14 cellular contexts compared by ENCODE assay signal in genomic region chr17:82587234-82588086, GRCh38.
DNase-seq lines count a peak whose midpoint lies in the region; ATAC-seq and TF ChIP-seq lines count a peak whose summit lies in the region.
"Had no signal": no experiment of that assay in that cellular context is flagged by ENCODE, and none has a peak within 500 bp of the region (broad histone marks: within the 10 kb centered on the region; RNA-seq: fewer than 3 reads in every experiment).

No MANE protein-coding gene starts in this region.

- H2BK20ac ChIP-seq in H9 (ENCODE audit: low read depth, low read length, poor library complexity, severe bottlenecking), result no peak overlapping the region

- TF ChIP-seq CTCF in H9 (conservative IDR thresholded peaks at IDR 0.05), result no peak
- no peak for TF ChIP-seq CTCF in Calu3 (IDR thresholded peaks at IDR 0.05; ENCODE audit: unreplicated experiment)

- H2BK12ac ChIP-seq in H9 (ENCODE audit: insufficient read length, low read depth, low read length), result no peak overlapping the region

- H2AFZ ChIP-seq in H9 (ENCODE audit: low read length), result no peak overlapping the region

- H3K4me3 Mint-ChIP-seq in H9 (no peak overlapping the region; a peak in 1 of 5 replicates), Calu3 (ENCODE audit: low read depth, unreplicated experiment) (no peak overlapping the region)
- no peak overlapping the region for H3K4me3 Mint-ChIP-seq in activated T-helper 2 cell treated with anti-CD3 and anti-CD28 coated beads, Interferon-gamma antibody, Interleukin-2, Interleukin-4, amounts not matched to agents 10 μg/mL and 5 μg/mL and 100 μg/mL, durations not matched to agents 14 hours and 24 hours and 36 hours (ENCODE audit: low read depth)
- peak overlapping the region in 1 of 10 donors; percentile 56 for H3K4me3 Mint-ChIP-seq in naive thymus-derived CD8-positive, alpha-beta T cell
- H3K4me3 Mint-ChIP-seq: activated T-cell treated with anti-CD3 and anti-CD28 coated beads, Interleukin-2, amount 50 U/mL, for 4 hours had no signal

- H4K8ac ChIP-seq in H9 (replicated peaks; ENCODE audit: insufficient read length, low read depth, low read length), result no peak overlapping the region

- H3K27me3 ChIP-seq in H9 (ENCODE audit: insufficient read depth, low read length), result no peaks in the 10 kb centered on the region

- H3K9me3 ChIP-seq in H9 (ENCODE audit: control insufficient read depth, low read depth, low read length), result no peaks in the 10 kb centered on the region

- no peaks in the 10 kb centered on the region for H3K4me1 ChIP-seq in H9 (ENCODE audit: insufficient read depth, low read length)

- H3K56ac ChIP-seq in H9 (ENCODE audit: insufficient read length, low read depth, low read length), result no peak overlapping the region

- H4K20me1 ChIP-seq in H9 (ENCODE audit: control insufficient read depth, insufficient read depth, insufficient read length), result peaks cover 2% of the 10 kb centered on the region

- H4K91ac ChIP-seq in H9 (ENCODE audit: insufficient read length, low read depth, low read length), result no peak overlapping the region

- no peak overlapping the region for H3K27ac ChIP-seq in H9 (ENCODE audit: insufficient read length, low read depth, low read length)
- H3K27ac ChIP-seq: HL-60 had no signal

- H3K27ac Mint-ChIP-seq in H9 (peak overlapping the region in 2 of 3 experiments; percentile 15 to 73; a peak in 2 of 7 replicates), Calu3 (ENCODE audit: unreplicated experiment) (no peak overlapping the region)
- peak overlapping the region; percentile 13 for H3K27ac Mint-ChIP-seq in activated T-helper 2 cell treated with anti-CD3 and anti-CD28 coated beads, Interferon-gamma antibody, Interleukin-2, Interleukin-4, amounts not matched to agents 10 μg/mL and 5 μg/mL and 100 μg/mL, durations not matched to agents 14 hours and 24 hours and 36 hours
- H3K27ac Mint-ChIP-seq in naive thymus-derived CD8-positive, alpha-beta T cell, result peak overlapping the region in 8 of 10 donors; percentile 12 to 74 (median 36)

- no peak overlapping the region for H2BK15ac ChIP-seq in H9 (ENCODE audit: low read depth, low read length)

- no peak overlapping the region for H2AK5ac ChIP-seq in H9 (ENCODE audit: insufficient read length, low read length)

- WGBS in H9 (ENCODE audit: extremely low coverage, insufficient read length, low lambda C conversion rate), result no CpG with 5 or more reads among the region's 47 CpGs

- H3K4me1 Mint-ChIP-seq in H9 (peaks cover 0 to 3% of the 10 kb centered on the region in 2 experiments; a peak in 2 of 4 replicates), Calu3 (ENCODE audit: low read depth, unreplicated experiment) (peaks cover 7% of the 10 kb centered on the region)
- H3K4me1 Mint-ChIP-seq in activated T-helper 2 cell treated with anti-CD3 and anti-CD28 coated beads, Interferon-gamma antibody, Interleukin-2, Interleukin-4, amounts not matched to agents 10 μg/mL and 5 μg/mL and 100 μg/mL, durations not matched to agents 14 hours and 24 hours and 36 hours (ENCODE audit: low read depth), result peaks cover 15% of the 10 kb centered on the region
- peaks cover 7 to 28% (median 14%) of the 10 kb centered on the region in 4 donors for H3K4me1 Mint-ChIP-seq in naive thymus-derived CD8-positive, alpha-beta T cell

- no peak overlapping the region for H2BK5ac ChIP-seq in H9 (ENCODE audit: insufficient read length, low read length)

- no peak overlapping the region for H3K4me2 ChIP-seq in H9 (ENCODE audit: insufficient read depth, insufficient read length, low read length)

- H3K27me3 Mint-ChIP-seq in H9 (ENCODE audit: low read depth) (no peaks in the 10 kb centered on the region), Calu3 (ENCODE audit: unreplicated experiment) (no peaks in the 10 kb centered on the region)
- no peaks in the 10 kb centered on the region for H3K27me3 Mint-ChIP-seq in activated T-helper 2 cell treated with anti-CD3 and anti-CD28 coated beads, Interferon-gamma antibody, Interleukin-2, Interleukin-4, amounts not matched to agents 10 μg/mL and 5 μg/mL and 100 μg/mL, durations not matched to agents 14 hours and 24 hours and 36 hours (ENCODE audit: low read depth)
- no peaks in the 10 kb centered on the region for H3K27me3 Mint-ChIP-seq in naive thymus-derived CD8-positive, alpha-beta T cell

- H3K79me2 ChIP-seq in H9 (ENCODE audit: insufficient read depth, low read length), result no peaks in the 10 kb centered on the region

- no peak overlapping the region for H3K14ac ChIP-seq in H9 (ENCODE audit: insufficient read depth, low read length)

- intact Hi-C loops in activated T-helper 2 cell treated with anti-CD3 and anti-CD28 coated beads, Interferon-gamma antibody, Interleukin-2, Interleukin-4, amounts not matched to agents 10 μg/mL and 5 μg/mL and 100 μg/mL, durations not matched to agents 14 hours and 24 hours and 36 hours (cut with micrococcal nuclease), result no loop called here
- intact Hi-C loops in Calu3 (cut with micrococcal nuclease; ENCODE audit: unreplicated experiment), result no loop called here

- H3K18ac ChIP-seq in H9 (ENCODE audit: insufficient read length, low read depth, low read length), result no peak overlapping the region

- H3T11ph ChIP-seq in H9 (ENCODE audit: low read length), result no peak overlapping the region

- H4K5ac ChIP-seq in H9 (ENCODE audit: insufficient read length, low read depth, low read length), result no peak overlapping the region

- ATAC-seq in naive thymus-derived CD8-positive, alpha-beta T cell, result no peak
- ATAC-seq: activated T-cell treated with anti-CD3 and anti-CD28 coated beads, Interleukin-2, amount 50 U/mL, for 4 hours had no signal

- peak; percentile 77 for DNase-seq in CD1c-positive myeloid dendritic cell (ENCODE audit: extremely low spot score)
- no peak for DNase-seq in H9
- DNase-seq in activated T-helper 2 cell treated with anti-CD3 and anti-CD28 coated beads, Interferon-gamma antibody, Interleukin-2, Interleukin-4, amounts not matched to agents 10 μg/mL and 5 μg/mL and 100 μg/mL, durations not matched to agents 14 hours and 24 hours and 36 hours (ENCODE audit: low spot score), result no peak
- no peak for DNase-seq in naive thymus-derived CD8-positive, alpha-beta T cell
- DNase-seq in NCI-H1694 treated with DMSO at 0.1 percent for 48 hours (lab: John Stamatoyannopoulos, UW), result no peak
- DNase-seq in epidermal melanocyte (ENCODE audit: insufficient read length, low spot score), result no peak
- no peak for DNase-seq in ureter (ENCODE audit: low spot score)
- DNase-seq in Calu3, result no peak
- DNase-seq: activated T-cell treated with anti-CD3 and anti-CD28 coated beads, Interleukin-2, amount 50 U/mL, for 4 hours; cerebellar nuclear complex; DMS153; NCI-H1417 treated with DMSO at 0.1 percent for 48 hours; stimulated activated CD8-positive, alpha-beta memory T cell treated with anti-CD3 and anti-CD28 coated beads, Interleukin-4, amount 100 ng/mL, for 48 hours had no signal

- no peak overlapping the region for H2BK120ac ChIP-seq in H9 (ENCODE audit: low read depth, low read length, poor library complexity, severe bottlenecking)

- no peak overlapping the region for H3K23ac ChIP-seq in H9 (ENCODE audit: insufficient read length, low read depth, low read length)

- H3K9me3 Mint-ChIP-seq in H9, result peaks cover 0 to 2% of the 10 kb centered on the region in 2 experiments; a peak in 1 of 5 replicates
- H3K9me3 Mint-ChIP-seq in activated T-helper 2 cell treated with anti-CD3 and anti-CD28 coated beads, Interferon-gamma antibody, Interleukin-2, Interleukin-4, amounts not matched to agents 10 μg/mL and 5 μg/mL and 100 μg/mL, durations not matched to agents 14 hours and 24 hours and 36 hours, result no peaks in the 10 kb centered on the region
- H3K9me3 Mint-ChIP-seq in naive thymus-derived CD8-positive, alpha-beta T cell, result no peaks in the 10 kb centered on the region
- no peaks in the 10 kb centered on the region for H3K9me3 Mint-ChIP-seq in Calu3 (ENCODE audit: low read depth, unreplicated experiment)
- H3K9me3 Mint-ChIP-seq: activated T-cell treated with anti-CD3 and anti-CD28 coated beads, Interleukin-2, amount 50 U/mL, for 4 hours had no signal

- POLR2A ChIA-PET in naive thymus-derived CD8-positive, alpha-beta T cell (lab: Charles Lee), result no interaction called here

- BruUV-seq in Calu3 (replicated peaks; lab: Mats Ljungman, UMichigan), result no TSS peak

- no peak overlapping the region for H3K9ac ChIP-seq in H9 (ENCODE audit: extremely low read depth, insufficient read length, low read length)

- H3K23me2 ChIP-seq in H9 (ENCODE audit: insufficient read length, low read depth, low read length, poor library complexity, severe bottlenecking), result no peaks in the 10 kb centered on the region

- no peaks in the 10 kb centered on the region for H3K79me1 ChIP-seq in H9 (ENCODE audit: insufficient read depth, low read depth, low read length, poor library complexity, severe bottlenecking)

- CTCF ChIA-PET in Calu3 (lab: Charles Lee), result no interaction called here

- no peak overlapping the region for H3K4ac ChIP-seq in H9 (ENCODE audit: low read depth, low read length)

- H3K36me3 Mint-ChIP-seq in H9 (ENCODE audit: insufficient read depth in 1 of 3, low read depth in 3 of 3) (peaks cover 35 to 72% (median 69%) of the 10 kb centered on the region in 3 experiments), Calu3 (ENCODE audit: insufficient read depth, unreplicated experiment) (peaks cover 60% of the 10 kb centered on the region)
- peaks cover 51% of the 10 kb centered on the region for H3K36me3 Mint-ChIP-seq in activated T-helper 2 cell treated with anti-CD3 and anti-CD28 coated beads, Interferon-gamma antibody, Interleukin-2, Interleukin-4, amounts not matched to agents 10 μg/mL and 5 μg/mL and 100 μg/mL, durations not matched to agents 14 hours and 24 hours and 36 hours (ENCODE audit: low read depth)
- peaks cover 0 to 47% (median 5%) of the 10 kb centered on the region in 3 donors for H3K36me3 Mint-ChIP-seq in naive thymus-derived CD8-positive, alpha-beta T cell
